In genomic region chr1:145958734-145959133, GRCh38 we compare ENCODE assay signal across 12 cellular contexts. TPM values are rescaled to one million over a fixed set of nuclear protein-coding genes. Genes with fewer than 3 reads are reported as not detected.
A peak's percentile ranks its signal among the peaks of the same experiment; 100 is the strongest.
DNase-seq lines count a peak whose midpoint lies in the region; ATAC-seq and TF ChIP-seq lines count a peak whose summit lies in the region.
"Had no signal": no experiment of that assay in that cellular context is flagged by ENCODE, and none has a peak within 500 bp of the region (broad histone marks: within the 10 kb centered on the region; RNA-seq: fewer than 3 reads in every experiment).

No MANE protein-coding gene starts in this region.

- no peak overlapping the region for H3K4me3 ChIP-seq in Panc1 (ENCODE audit: low read depth in 2 of 2, low read length in 2 of 2)
- peak overlapping the region in 1 of 2 donors; percentile 86 for H3K4me3 ChIP-seq in stomach smooth muscle (ENCODE audit: low read length in 2 of 2)

- H3K27ac ChIP-seq in Panc1 (ENCODE audit: low read length), result peak overlapping the region; percentile 98; the same call in 1 of the 2 replicates
- peak overlapping the region; percentile 92 for H3K27ac ChIP-seq in stomach smooth muscle (ENCODE audit: low read length)

- H3K4me1 ChIP-seq in Panc1 (ENCODE audit: control insufficient read depth, insufficient read depth, low read length) (peaks cover 48% of the 10 kb centered on the region), stomach smooth muscle (ENCODE audit: control insufficient read depth, insufficient read depth, low read length) (peaks cover 61% of the 10 kb centered on the region)

- ATAC-seq in activated CD8-positive, alpha-beta T cell treated with anti-CD3 and anti-CD28 coated beads for 36 hours, result no peak
- ATAC-seq in activated CD8-positive, alpha-beta T cell treated with anti-CD3 and anti-CD28 coated beads, Interleukin-2, amount 10 ng/mL, durations not matched to agents 7 days and 5 days, result no peak
- ATAC-seq in Panc1, result no peak

- peaks cover 57% of the 10 kb centered on the region for H3K4me1 Mint-ChIP-seq in activated CD8-positive, alpha-beta T cell treated with anti-CD3 and anti-CD28 coated beads for 36 hours (ENCODE audit: low read depth)
- H3K4me1 Mint-ChIP-seq in activated CD8-positive, alpha-beta T cell treated with anti-CD3 and anti-CD28 coated beads, Interleukin-2, amount 10 ng/mL, durations not matched to agents 7 days and 5 days (ENCODE audit: low read depth), result peaks cover 73% of the 10 kb centered on the region
- H3K4me1 Mint-ChIP-seq in glutamatergic neuron (ENCODE audit: low read depth, unreplicated experiment), result peaks cover 20% of the 10 kb centered on the region
- peaks cover 61% of the 10 kb centered on the region for H3K4me1 Mint-ChIP-seq in activated CD4-positive, alpha-beta T cell treated with anti-CD3 and anti-CD28 coated beads, Interleukin-2, amount 10 ng/mL, durations not matched to agents 24 days and 14 days

- H3K9ac ChIP-seq in stomach smooth muscle (ENCODE audit: low read length in 2 of 2), result no peak overlapping the region

- no TSS peak for BruUV-seq in Panc1 (replicated peaks; lab: Mats Ljungman, UMichigan)

- DNase-seq in activated CD8-positive, alpha-beta T cell treated with anti-CD3 and anti-CD28 coated beads for 36 hours, result no peak
- DNase-seq in activated CD8-positive, alpha-beta T cell treated with anti-CD3 and anti-CD28 coated beads, Interleukin-2, amount 10 ng/mL, durations not matched to agents 7 days and 5 days, result no peak
- DNase-seq in Panc1 (ENCODE audit: low read depth, low spot score) (no peak), glutamatergic neuron (no peak), NCI-H1417 (lab: John Stamatoyannopoulos, UW) (no peak), cerebellum (ENCODE audit: low spot score) (no peak)
- no peak for DNase-seq in activated CD4-positive, alpha-beta T cell treated with anti-CD3 and anti-CD28 coated beads, Interleukin-2, amount 10 ng/mL, durations not matched to agents 24 days and 14 days
- DNase-seq: GOT3, kidney, upper lobe of left lung had no signal

- H3K4me3 Mint-ChIP-seq in activated CD8-positive, alpha-beta T cell treated with anti-CD3 and anti-CD28 coated beads for 36 hours, result peak overlapping the region; percentile 83
- no peak overlapping the region for H3K4me3 Mint-ChIP-seq in activated CD8-positive, alpha-beta T cell treated with anti-CD3 and anti-CD28 coated beads, Interleukin-2, amount 10 ng/mL, durations not matched to agents 7 days and 5 days
- peak overlapping the region; percentile 97 for H3K4me3 Mint-ChIP-seq in glutamatergic neuron (ENCODE audit: unreplicated experiment)
- H3K4me3 Mint-ChIP-seq in activated CD4-positive, alpha-beta T cell treated with anti-CD3 and anti-CD28 coated beads, Interleukin-2, amount 10 ng/mL, durations not matched to agents 24 days and 14 days, result no peak overlapping the region

- no peak overlapping the region for H3K27ac Mint-ChIP-seq in activated CD8-positive, alpha-beta T cell treated with anti-CD3 and anti-CD28 coated beads for 36 hours
- H3K27ac Mint-ChIP-seq in activated CD8-positive, alpha-beta T cell treated with anti-CD3 and anti-CD28 coated beads, Interleukin-2, amount 10 ng/mL, durations not matched to agents 7 days and 5 days, result no peak overlapping the region
- H3K27ac Mint-ChIP-seq in glutamatergic neuron (ENCODE audit: unreplicated experiment), result no peak overlapping the region
- H3K27ac Mint-ChIP-seq in activated CD4-positive, alpha-beta T cell treated with anti-CD3 and anti-CD28 coated beads, Interleukin-2, amount 10 ng/mL, durations not matched to agents 24 days and 14 days, result no peak overlapping the region

- POLR2A ChIA-PET in activated CD8-positive, alpha-beta T cell treated with anti-CD3 and anti-CD28 coated beads for 36 hours (lab: Charles Lee), result interaction anchor here (1.0 to 12.8 kb wide), 10 partner anchors 15 to 51 kb away, joined by 3 to 160 read pairs (median 10); partner anchors contain the start of genes PEX11B, RBM8A and TXNIP
- POLR2A ChIA-PET in activated CD8-positive, alpha-beta T cell treated with anti-CD3 and anti-CD28 coated beads, Interleukin-2, amount 10 ng/mL, durations not matched to agents 7 days and 5 days (lab: Charles Lee), result interaction anchor here (0.8 to 3.4 kb wide), 7 partner anchors 20 to 93 kb away, joined by 3 to 42 read pairs (median 5); partner anchors contain the start of gene RBM8A
- POLR2A ChIA-PET in Panc1 (lab: Charles Lee), result no interaction called here

- no peaks in the 10 kb centered on the region for H3K36me3 ChIP-seq in Panc1 (ENCODE audit: control insufficient read depth, insufficient read depth, low read length)
- no peaks in the 10 kb centered on the region for H3K36me3 ChIP-seq in stomach smooth muscle (ENCODE audit: control insufficient read depth in 2 of 2, insufficient read depth in 2 of 2, low read length in 2 of 2)

- in situ Hi-C loops in Panc1 (cut with HindIII; ENCODE audit: low pct_unique_long_range_greater_than_20kb, low sequenced_read_pairs), result no loop called here

- H3K36me3 Mint-ChIP-seq in activated CD8-positive, alpha-beta T cell treated with anti-CD3 and anti-CD28 coated beads for 36 hours (ENCODE audit: low read depth), result peaks cover 25% of the 10 kb centered on the region
- H3K36me3 Mint-ChIP-seq in activated CD8-positive, alpha-beta T cell treated with anti-CD3 and anti-CD28 coated beads, Interleukin-2, amount 10 ng/mL, durations not matched to agents 7 days and 5 days (ENCODE audit: low read depth), result peaks cover 2% of the 10 kb centered on the region
- H3K36me3 Mint-ChIP-seq in glutamatergic neuron (ENCODE audit: unreplicated experiment), result no peaks in the 10 kb centered on the region
- peaks cover 5% of the 10 kb centered on the region for H3K36me3 Mint-ChIP-seq in activated CD4-positive, alpha-beta T cell treated with anti-CD3 and anti-CD28 coated beads, Interleukin-2, amount 10 ng/mL, durations not matched to agents 24 days and 14 days (ENCODE audit: low read depth)

- no peaks in the 10 kb centered on the region for H3K9me3 ChIP-seq in Panc1 (ENCODE audit: control insufficient read depth, insufficient read depth, low read depth, low read length)
- no peaks in the 10 kb centered on the region for H3K9me3 ChIP-seq in stomach smooth muscle (ENCODE audit: control insufficient read depth in 2 of 2, low read length in 2 of 2)
- H3K9me3 ChIP-seq: upper lobe of left lung had no signal

- H3K9me3 Mint-ChIP-seq in activated CD8-positive, alpha-beta T cell treated with anti-CD3 and anti-CD28 coated beads for 36 hours, result no peaks in the 10 kb centered on the region
- H3K9me3 Mint-ChIP-seq in activated CD8-positive, alpha-beta T cell treated with anti-CD3 and anti-CD28 coated beads, Interleukin-2, amount 10 ng/mL, durations not matched to agents 7 days and 5 days (ENCODE audit: insufficient read depth), result no peaks in the 10 kb centered on the region
- peaks cover 17% of the 10 kb centered on the region for H3K9me3 Mint-ChIP-seq in glutamatergic neuron (ENCODE audit: unreplicated experiment)
- H3K9me3 Mint-ChIP-seq in activated CD4-positive, alpha-beta T cell treated with anti-CD3 and anti-CD28 coated beads, Interleukin-2, amount 10 ng/mL, durations not matched to agents 24 days and 14 days, result no peaks in the 10 kb centered on the region
- H3K9me3 Mint-ChIP-seq: dendritic cell treated with granulocyte-macrophage colony-stimulating factor and Interleukin-4, amounts not matched to agents 40 ng/mL and 50 ng/mL, for 4 days had no signal

- intact Hi-C loops in activated CD8-positive, alpha-beta T cell treated with anti-CD3 and anti-CD28 coated beads for 36 hours (cut with micrococcal nuclease), result no loop called here
- intact Hi-C loops in Panc1 (cut with micrococcal nuclease; ENCODE audit: unreplicated experiment), result no loop called here
- intact Hi-C loops in activated CD4-positive, alpha-beta T cell treated with anti-CD3 and anti-CD28 coated beads, Interleukin-2, amount 10 ng/mL, durations not matched to agents 24 days and 14 days (cut with micrococcal nuclease), result loop anchor here (5.0 kb wide), 1 partner anchor 86 kb away; no protein-coding TSS in a partner anchor

- H3K27me3 Mint-ChIP-seq in activated CD8-positive, alpha-beta T cell treated with anti-CD3 and anti-CD28 coated beads for 36 hours, result no peaks in the 10 kb centered on the region
- H3K27me3 Mint-ChIP-seq in activated CD8-positive, alpha-beta T cell treated with anti-CD3 and anti-CD28 coated beads, Interleukin-2, amount 10 ng/mL, durations not matched to agents 7 days and 5 days (ENCODE audit: low read depth), result no peaks in the 10 kb centered on the region
- H3K27me3 Mint-ChIP-seq in glutamatergic neuron (ENCODE audit: unreplicated experiment), result peaks cover 19% of the 10 kb centered on the region
- no peaks in the 10 kb centered on the region for H3K27me3 Mint-ChIP-seq in activated CD4-positive, alpha-beta T cell treated with anti-CD3 and anti-CD28 coated beads, Interleukin-2, amount 10 ng/mL, durations not matched to agents 24 days and 14 days

- H3K27me3 ChIP-seq in Panc1 (ENCODE audit: control insufficient read depth, insufficient read depth, low read length) (no peaks in the 10 kb centered on the region), stomach smooth muscle (ENCODE audit: control insufficient read depth in 1 of 2, insufficient read depth in 2 of 2, low read length in 2 of 2) (no peaks in the 10 kb centered on the region)
- H3K27me3 ChIP-seq: upper lobe of left lung had no signal

- TF ChIP-seq CTCF in activated CD8-positive, alpha-beta T cell treated with anti-CD3 and anti-CD28 coated beads for 36 hours (IDR thresholded peaks at IDR 0.05), result no peak
- TF ChIP-seq CTCF in Panc1 (IDR thresholded peaks at IDR 0.05) (no peak), glutamatergic neuron (IDR thresholded peaks at IDR 0.05; ENCODE audit: partially characterized antibody, unreplicated experiment) (no peak)

- CTCF ChIA-PET in activated CD8-positive, alpha-beta T cell treated with anti-CD3 and anti-CD28 coated beads for 36 hours (lab: Charles Lee), result interaction anchor here (0.6 to 4.0 kb wide), 8 partner anchors 8 to 99 kb away, joined by 3 to 19 read pairs (median 4); partner anchors contain the start of genes PIAS3, RBM8A and TXNIP
- CTCF ChIA-PET in activated CD8-positive, alpha-beta T cell treated with anti-CD3 and anti-CD28 coated beads, Interleukin-2, amount 10 ng/mL, durations not matched to agents 7 days and 5 days (lab: Charles Lee), result interaction anchor here (1.0 to 7.3 kb wide), 12 partner anchors 10 to 114 kb away, joined by 3 to 46 read pairs (median 8); partner anchors contain the start of genes NUDT17, PEX11B, PIAS3 and RBM8A
- CTCF ChIA-PET in Panc1 (lab: Charles Lee), result interaction anchor here (0.7 to 1.6 kb wide), 2 partner anchors 50 to 67 kb away, joined by 3 to 4 read pairs; no protein-coding TSS in a partner anchor

RNA-seq across cellular contexts. Expression of gene LIX1L, which starts 0.9 kb away (rescaled TPM):
- total RNA-seq in activated CD8-positive, alpha-beta T cell treated with anti-CD3 and anti-CD28 coated beads for 36 hours, result 10 to 100 TPM; 41.5 to 43.6 TPM
- 10 to 100 TPM; 45.8 to 48.4 TPM for total RNA-seq in activated CD8-positive, alpha-beta T cell treated with anti-CD3 and anti-CD28 coated beads, Interleukin-2, amount 10 ng/mL, durations not matched to agents 7 days and 5 days
- 23.3 TPM for total RNA-seq in Panc1 (2021; ENCODE audit: unreplicated experiment)
- 8.6 TPM for polyA plus RNA-seq in Panc1 (2012; ENCODE audit: insufficient read length)
- total RNA-seq in glutamatergic neuron (ENCODE audit: unreplicated experiment), result 20.3 TPM
- total RNA-seq in activated CD4-positive, alpha-beta T cell treated with anti-CD3 and anti-CD28 coated beads, Interleukin-2, amount 10 ng/mL, durations not matched to agents 24 days and 14 days, result 37.8 and 38.4 TPM in 2 replicates
- 27.1 TPM for total RNA-seq in cerebellum

RNA-seq across cellular contexts. Expression of gene ANKRD34A, which starts 5.6 kb away (rescaled TPM):
- total RNA-seq in activated CD8-positive, alpha-beta T cell treated with anti-CD3 and anti-CD28 coated beads for 36 hours, result 1 to 10 TPM; 6.6 to 7.7 TPM
- 1 to 10 TPM; 1.8 to 2.4 TPM for total RNA-seq in activated CD8-positive, alpha-beta T cell treated with anti-CD3 and anti-CD28 coated beads, Interleukin-2, amount 10 ng/mL, durations not matched to agents 7 days and 5 days
- total RNA-seq in Panc1 (2021; ENCODE audit: unreplicated experiment) (1.4 TPM), glutamatergic neuron (ENCODE audit: unreplicated experiment) (0.59 TPM), cerebellum (1.1 TPM)
- polyA plus RNA-seq in Panc1 (2012; ENCODE audit: insufficient read length), result 2.9 TPM
- 4.8 and 5.2 TPM in 2 replicates for total RNA-seq in activated CD4-positive, alpha-beta T cell treated with anti-CD3 and anti-CD28 coated beads, Interleukin-2, amount 10 ng/mL, durations not matched to agents 24 days and 14 days

RNA-seq across cellular contexts. Expression of gene POLR3GL, which starts 5.8 kb away (rescaled TPM):
- 10 to 100 TPM; 22.3 to 23.3 TPM for total RNA-seq in activated CD8-positive, alpha-beta T cell treated with anti-CD3 and anti-CD28 coated beads for 36 hours
- total RNA-seq in activated CD8-positive, alpha-beta T cell treated with anti-CD3 and anti-CD28 coated beads, Interleukin-2, amount 10 ng/mL, durations not matched to agents 7 days and 5 days, result 10 to 100 TPM; 25.0 to 26.5 TPM
- total RNA-seq in Panc1 (2021; ENCODE audit: unreplicated experiment) (14.9 TPM), glutamatergic neuron (ENCODE audit: unreplicated experiment) (13.2 TPM), cerebellum (5.7 TPM)
- polyA plus RNA-seq in Panc1 (2012; ENCODE audit: insufficient read length), result 15.6 TPM
- total RNA-seq in activated CD4-positive, alpha-beta T cell treated with anti-CD3 and anti-CD28 coated beads, Interleukin-2, amount 10 ng/mL, durations not matched to agents 24 days and 14 days, result 12.1 and 12.6 TPM in 2 replicates

RNA-seq across cellular contexts. Expression of gene RBM8A, which starts 31.4 kb away (rescaled TPM):
- 100 to 1,000 TPM; 261 to 269 TPM for total RNA-seq in activated CD8-positive, alpha-beta T cell treated with anti-CD3 and anti-CD28 coated beads for 36 hours
- total RNA-seq in activated CD8-positive, alpha-beta T cell treated with anti-CD3 and anti-CD28 coated beads, Interleukin-2, amount 10 ng/mL, durations not matched to agents 7 days and 5 days, result 100 to 1,000 TPM; 202 to 204 TPM
- total RNA-seq in Panc1 (2021; ENCODE audit: unreplicated experiment) (172 TPM), glutamatergic neuron (ENCODE audit: unreplicated experiment) (206 TPM), cerebellum (74.4 TPM)
- 208 TPM for polyA plus RNA-seq in Panc1 (2012; ENCODE audit: insufficient read length)
- 326 and 355 TPM in 2 replicates for total RNA-seq in activated CD4-positive, alpha-beta T cell treated with anti-CD3 and anti-CD28 coated beads, Interleukin-2, amount 10 ng/mL, durations not matched to agents 24 days and 14 days

RNA-seq across cellular contexts. Expression of gene TXNIP, which starts 37.6 kb away (rescaled TPM):
- 100 to 1,000 TPM; 130 to 134 TPM for total RNA-seq in activated CD8-positive, alpha-beta T cell treated with anti-CD3 and anti-CD28 coated beads for 36 hours
- 100 to 1,000 TPM; 190 to 195 TPM for total RNA-seq in activated CD8-positive, alpha-beta T cell treated with anti-CD3 and anti-CD28 coated beads, Interleukin-2, amount 10 ng/mL, durations not matched to agents 7 days and 5 days
- total RNA-seq in Panc1 (2021; ENCODE audit: unreplicated experiment) (15.2 TPM), glutamatergic neuron (ENCODE audit: unreplicated experiment) (126 TPM), cerebellum (147 TPM)
- polyA plus RNA-seq in Panc1 (2012; ENCODE audit: insufficient read length), result 21.1 TPM
- 83.4 and 85.2 TPM in 2 replicates for total RNA-seq in activated CD4-positive, alpha-beta T cell treated with anti-CD3 and anti-CD28 coated beads, Interleukin-2, amount 10 ng/mL, durations not matched to agents 24 days and 14 days

Comparison
In these comparisons a context has a peak if more than half of its experiments do, and no peak if none do; other contexts are left out.
1. H3K4me3 Mint-ChIP-seq: peak in activated CD8-positive, alpha-beta T cell treated with anti-CD3 and anti-CD28 coated beads for 36 hours (single experiment) and glutamatergic neuron (single experiment); none in activated CD8-positive, alpha-beta T cell treated with anti-CD3 and anti-CD28 coated beads, Interleukin-2, amount 10 ng/mL, durations not matched to agents 7 days and 5 days (single experiment) and activated CD4-positive, alpha-beta T cell treated with anti-CD3 and anti-CD28 coated beads, Interleukin-2, amount 10 ng/mL, durations not matched to agents 24 days and 14 days (single experiment).